8 cellular contexts compared by ENCODE assay signal in genomic region chr11:119092880-119093665, GRCh38. TPM values are rescaled to one million over a fixed set of nuclear protein-coding genes. Genes with fewer than 3 reads are reported as not detected.
DNase-seq lines count a peak whose midpoint lies in the region; TF ChIP-seq lines count a peak whose summit lies in the region.

No MANE protein-coding gene starts in this region.

- H3K4me1 Mint-ChIP-seq in activated T-cell treated with anti-CD3 and anti-CD28 coated beads, Interleukin-2, amount 50 U/mL, for 24 hours (ENCODE audit: low read depth): peaks cover 39% of the 10 kb centered on the region
- peaks cover 11% of the 10 kb centered on the region for H3K4me1 Mint-ChIP-seq in glutamatergic neuron (ENCODE audit: low read depth, unreplicated experiment)

- H3K9me3 Mint-ChIP-seq in activated T-cell treated with anti-CD3 and anti-CD28 coated beads, Interleukin-2, amount 50 U/mL, for 24 hours: no peaks in the 10 kb centered on the region
- peaks cover 9% of the 10 kb centered on the region for H3K9me3 Mint-ChIP-seq in glutamatergic neuron (ENCODE audit: unreplicated experiment)

- H3K36me3 Mint-ChIP-seq in activated T-cell treated with anti-CD3 and anti-CD28 coated beads, Interleukin-2, amount 50 U/mL, for 24 hours (ENCODE audit: low read depth): peaks cover 92% of the 10 kb centered on the region
- H3K36me3 Mint-ChIP-seq in glutamatergic neuron (ENCODE audit: unreplicated experiment): no peaks in the 10 kb centered on the region

- H3K4me3 Mint-ChIP-seq in activated T-cell treated with anti-CD3 and anti-CD28 coated beads, Interleukin-2, amount 50 U/mL, for 24 hours: peak overlapping the region; percentile 93
- peak overlapping the region; percentile 86 for H3K4me3 Mint-ChIP-seq in glutamatergic neuron (ENCODE audit: unreplicated experiment)

- H3K27me3 Mint-ChIP-seq in activated T-cell treated with anti-CD3 and anti-CD28 coated beads, Interleukin-2, amount 50 U/mL, for 24 hours: peaks cover 3% of the 10 kb centered on the region
- peaks cover 9% of the 10 kb centered on the region for H3K27me3 Mint-ChIP-seq in glutamatergic neuron (ENCODE audit: unreplicated experiment)

- peaks cover 21% of the 10 kb centered on the region for H3K4me1 ChIP-seq in thymus (ENCODE audit: control insufficient read depth, insufficient read depth, low read length)

- H3K9me3 ChIP-seq in thymus (ENCODE audit: control insufficient read depth): peaks cover 1% of the 10 kb centered on the region

- DNase-seq in activated T-cell treated with anti-CD3 and anti-CD28 coated beads, Interleukin-2, amount 50 U/mL, for 24 hours: no peak
- DNase-seq in activated T-cell treated with anti-CD3 and anti-CD28 coated beads for 4 hours: no peak
- no peak for DNase-seq in glutamatergic neuron
- no peak for DNase-seq in NCI-H1048 (lab: John Stamatoyannopoulos, UW)
- no peak for DNase-seq in HuH-7.5 (ENCODE audit: low spot score)
- DNase-seq in AML-193 (lab: John Stamatoyannopoulos, UW): no peak

- H3K27ac Mint-ChIP-seq in activated T-cell treated with anti-CD3 and anti-CD28 coated beads, Interleukin-2, amount 50 U/mL, for 24 hours: peak overlapping the region; percentile 93
- H3K27ac Mint-ChIP-seq in glutamatergic neuron (ENCODE audit: unreplicated experiment): peak overlapping the region; percentile 75

- H3K36me3 ChIP-seq in thymus (ENCODE audit: control insufficient read depth, insufficient read depth): peaks cover 17% of the 10 kb centered on the region

- TF ChIP-seq CTCF in WI38 (IDR thresholded peaks at IDR 0.05; ENCODE audit: low read depth, low read length): no peak
- no peak for TF ChIP-seq CTCF in glutamatergic neuron (IDR thresholded peaks at IDR 0.05; ENCODE audit: partially characterized antibody, unreplicated experiment)

- H3K4me3 ChIP-seq in WI38 (ENCODE audit: low read depth, low read length) (peak overlapping the region; percentile 81), thymus (ENCODE audit: low read length) (peak overlapping the region; percentile 59)

- no peaks in the 10 kb centered on the region for H3K27me3 ChIP-seq in thymus (ENCODE audit: control insufficient read depth, insufficient read depth)

- 66% methylated on average over 12 of the region's 12 CpGs for WGBS in thymus

- peak overlapping the region; percentile 37 for H3K27ac ChIP-seq in thymus (ENCODE audit: low read depth)

RNA-seq across cellular contexts. Expression of gene HMBS, which starts 8.4 kb away (rescaled TPM):
- 30.4 TPM for total RNA-seq in glutamatergic neuron (ENCODE audit: unreplicated experiment)
- 15.5 TPM for polyA plus RNA-seq in thymus

RNA-seq across cellular contexts. Expression of gene DPAGT1, which starts 8.6 kb away (rescaled TPM):
- 36.1 TPM for total RNA-seq in glutamatergic neuron (ENCODE audit: unreplicated experiment)
- polyA plus RNA-seq in thymus: 22.4 TPM

RNA-seq across cellular contexts. Expression of gene C2CD2L, which starts 14.1 kb away (rescaled TPM):
- total RNA-seq in glutamatergic neuron (ENCODE audit: unreplicated experiment): 32.8 TPM
- polyA plus RNA-seq in thymus: 11.1 TPM

RNA-seq across cellular contexts. Expression of gene VPS11, which starts 25.5 kb away (rescaled TPM):
- total RNA-seq in glutamatergic neuron (ENCODE audit: unreplicated experiment): 32.7 TPM
- 51.4 TPM for polyA plus RNA-seq in thymus

RNA-seq across cellular contexts. Expression of gene HINFP, which starts 28.3 kb away (rescaled TPM):
- 58.1 TPM for total RNA-seq in glutamatergic neuron (ENCODE audit: unreplicated experiment)
- polyA plus RNA-seq in thymus: 24.0 TPM
